Comparison of ENCODE assay signal across 11 cellular contexts in the genomic region with DNA sequence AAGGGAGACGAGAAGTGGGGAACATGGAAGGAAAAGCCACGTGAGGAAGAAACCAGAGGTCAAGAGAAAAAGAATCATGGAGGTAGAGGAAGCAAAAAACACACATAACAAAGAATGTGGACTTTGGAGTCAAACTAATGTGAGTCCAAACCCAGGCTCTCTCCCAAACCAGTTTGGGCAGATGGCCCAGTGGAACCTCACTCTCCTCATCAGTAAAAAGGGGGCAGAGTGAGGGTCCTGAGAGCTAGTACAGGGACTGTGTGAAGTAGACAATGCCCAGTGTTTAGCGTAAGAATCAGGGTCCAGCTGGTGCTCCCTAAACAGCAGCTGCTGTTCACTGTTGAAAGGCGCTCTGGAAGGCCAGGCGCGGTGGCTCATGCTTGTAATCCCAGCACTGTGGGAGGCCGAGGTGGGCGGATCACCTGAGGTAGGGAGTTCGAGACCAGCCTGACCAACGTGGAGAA. TPM values are rescaled to one million over a fixed set of nuclear protein-coding genes. Genes with fewer than 3 reads are reported as not detected.
"Had no signal": no experiment of that assay in that cellular context is flagged by ENCODE, and none has a peak within 500 bp of the region (broad histone marks: within the 10 kb centered on the region; RNA-seq: fewer than 3 reads in every experiment).

No MANE protein-coding gene starts in this region.

RNA-seq across cellular contexts. Expression of gene ORM2, which starts 1.3 kb away (rescaled TPM):
- total RNA-seq: activated CD4-positive, alpha-beta T cell treated with anti-CD3 and anti-CD28 coated beads for 36 hours; activated CD4-positive, alpha-beta T cell treated with anti-CD3 and anti-CD28 coated beads, Interleukin-2, amount 10 ng/mL, durations not matched to agents 7 days and 5 days; activated CD8-positive, alpha-beta T cell treated with anti-CD3 and anti-CD28 coated beads, Interleukin-2, amount 10 ng/mL, durations not matched to agents 7 days and 5 days; activated naive CD8-positive, alpha-beta T cell treated with anti-CD3 and anti-CD28 coated beads, Interleukin-2, amount 10 ng/mL, durations not matched to agents 7 days and 5 days; activated T-helper 2 cell treated with anti-CD3 and anti-CD28 coated beads, Interferon-gamma antibody, Interleukin-2, Interleukin-4, amounts not matched to agents 10 μg/mL and 5 μg/mL and 100 μg/mL, durations not matched to agents 14 hours and 24 hours and 36 hours; M059J; OCI-LY7; PC-9; Right ventricle myocardium inferior; SK-MEL-5; T-helper 17 cell had no signal

RNA-seq across cellular contexts. Expression of gene ORM1, which starts 5.5 kb away (rescaled TPM):
- total RNA-seq: activated CD4-positive, alpha-beta T cell treated with anti-CD3 and anti-CD28 coated beads for 36 hours; activated CD4-positive, alpha-beta T cell treated with anti-CD3 and anti-CD28 coated beads, Interleukin-2, amount 10 ng/mL, durations not matched to agents 7 days and 5 days; activated CD8-positive, alpha-beta T cell treated with anti-CD3 and anti-CD28 coated beads, Interleukin-2, amount 10 ng/mL, durations not matched to agents 7 days and 5 days; activated naive CD8-positive, alpha-beta T cell treated with anti-CD3 and anti-CD28 coated beads, Interleukin-2, amount 10 ng/mL, durations not matched to agents 7 days and 5 days; activated T-helper 2 cell treated with anti-CD3 and anti-CD28 coated beads, Interferon-gamma antibody, Interleukin-2, Interleukin-4, amounts not matched to agents 10 μg/mL and 5 μg/mL and 100 μg/mL, durations not matched to agents 14 hours and 24 hours and 36 hours; OCI-LY7; PC-9; SK-MEL-5; T-helper 17 cell had no signal
